ENCODE assay signal across 18 cellular contexts in genomic region chr7:16774294-16774693, GRCh38. TPM values are rescaled to one million over a fixed set of nuclear protein-coding genes. Genes with fewer than 3 reads are reported as not detected.
DNase-seq lines count a peak whose midpoint lies in the region; ATAC-seq and TF ChIP-seq lines count a peak whose summit lies in the region.
"Had no signal": no experiment of that assay in that cellular context is flagged by ENCODE, and none has a peak within 500 bp of the region (broad histone marks: within the 10 kb centered on the region; RNA-seq: fewer than 3 reads in every experiment).

No MANE protein-coding gene starts in this region.

- CTCF ChIA-PET in activated B cell treated with CpG ODN at 0.5 μM for 24 hours (lab: Charles Lee): no interaction called here

- intact Hi-C loops in activated B cell treated with CpG ODN at 0.5 μM for 24 hours (cut with micrococcal nuclease): no loop called here

- TF ChIP-seq CTCF in activated B cell treated with CpG ODN at 0.5 μM for 24 hours (IDR thresholded peaks at IDR 0.05) (no peak), progenitor cell of endocrine pancreas (IDR thresholded peaks at IDR 0.05; ENCODE audit: unreplicated experiment) (no peak)

- peaks cover 3% of the 10 kb centered on the region for H3K27me3 Mint-ChIP-seq in stimulated activated naive CD8-positive, alpha-beta T cell treated with anti-CD3 and anti-CD28 coated beads, Interleukin-15, Interleukin-2, amounts not matched to agents 100 ng/mL and 50 ng/mL, for 24 hours
- H3K27me3 Mint-ChIP-seq in stimulated activated naive CD8-positive, alpha-beta T cell treated with anti-CD3 and anti-CD28 coated beads, Interleukin-15, amount 100 ng/mL, for 72 hours: peaks cover 13% of the 10 kb centered on the region
- H3K27me3 Mint-ChIP-seq in activated B cell treated with CpG ODN at 0.5 μM for 24 hours: no peaks in the 10 kb centered on the region
- no peaks in the 10 kb centered on the region for H3K27me3 Mint-ChIP-seq in progenitor cell of endocrine pancreas
- H3K27me3 Mint-ChIP-seq: IgD-negative memory B cell had no signal

- peak; percentile 23 for TF ChIP-seq POLR2A in erythroblast (IDR thresholded peaks at IDR 0.05; ENCODE audit: low read length)

- no peak for DNase-seq in stimulated activated naive CD8-positive, alpha-beta T cell treated with anti-CD3 and anti-CD28 coated beads, Interleukin-15, amount 100 ng/mL, for 72 hours
- DNase-seq in activated B cell treated with CpG ODN at 0.5 μM for 24 hours (no peak), erythroblast (lab: John Stamatoyannopoulos, UW) (peak; percentile 64 to 80), progenitor cell of endocrine pancreas (ENCODE audit: low spot score, unreplicated experiment) (no peak), HuH-7 (ENCODE audit: low spot score) (no peak)
- no peak for DNase-seq in activated CD8-positive, alpha-beta memory T cell treated with anti-CD3 and anti-CD28 coated beads, Interleukin-2, amount 50 U/mL, for 4 hours
- DNase-seq: AML-193; Calu3; CD8-positive, alpha-beta T cell; DND-41; HCEC 1CT had no signal

- no peaks in the 10 kb centered on the region for H3K36me3 Mint-ChIP-seq in stimulated activated naive CD8-positive, alpha-beta T cell treated with anti-CD3 and anti-CD28 coated beads, Interleukin-15, Interleukin-2, amounts not matched to agents 100 ng/mL and 50 ng/mL, for 24 hours (ENCODE audit: low read depth)
- H3K36me3 Mint-ChIP-seq in activated B cell treated with CpG ODN at 0.5 μM for 24 hours (ENCODE audit: low read depth) (peaks cover 28% of the 10 kb centered on the region), progenitor cell of endocrine pancreas (ENCODE audit: insufficient read depth) (peaks cover 3% of the 10 kb centered on the region)
- H3K36me3 Mint-ChIP-seq: CD8-positive, alpha-beta T cell had no signal

- POLR2A ChIA-PET in activated B cell treated with CpG ODN at 0.5 μM for 24 hours (lab: Charles Lee): no interaction called here

- ATAC-seq in stimulated activated naive CD8-positive, alpha-beta T cell treated with anti-CD3 and anti-CD28 coated beads, Interleukin-15, amount 100 ng/mL, for 72 hours: no peak
- ATAC-seq in activated B cell treated with CpG ODN at 0.5 μM for 24 hours (ENCODE audit: low read depth): no peak
- ATAC-seq in HG02642 (IDR thresholded peaks at IDR 0.05; ENCODE audit: poor library complexity, unreplicated experiment): no peak
- ATAC-seq: A549; CD8-positive, alpha-beta T cell; GM12878; GM23338 had no signal

- H3K4me1 Mint-ChIP-seq in stimulated activated naive CD8-positive, alpha-beta T cell treated with anti-CD3 and anti-CD28 coated beads, Interleukin-15, Interleukin-2, amounts not matched to agents 100 ng/mL and 50 ng/mL, for 24 hours (ENCODE audit: low read depth): no peaks in the 10 kb centered on the region
- H3K4me1 Mint-ChIP-seq in stimulated activated naive CD8-positive, alpha-beta T cell treated with anti-CD3 and anti-CD28 coated beads, Interleukin-15, amount 100 ng/mL, for 72 hours: no peaks in the 10 kb centered on the region
- peaks cover 59% of the 10 kb centered on the region for H3K4me1 Mint-ChIP-seq in activated B cell treated with CpG ODN at 0.5 μM for 24 hours
- H3K4me1 Mint-ChIP-seq in progenitor cell of endocrine pancreas (ENCODE audit: low read depth): peaks cover 15% of the 10 kb centered on the region

- no peaks in the 10 kb centered on the region for H3K9me3 Mint-ChIP-seq in stimulated activated naive CD8-positive, alpha-beta T cell treated with anti-CD3 and anti-CD28 coated beads, Interleukin-15, Interleukin-2, amounts not matched to agents 100 ng/mL and 50 ng/mL, for 24 hours
- H3K9me3 Mint-ChIP-seq in stimulated activated naive CD8-positive, alpha-beta T cell treated with anti-CD3 and anti-CD28 coated beads, Interleukin-15, amount 100 ng/mL, for 72 hours: no peaks in the 10 kb centered on the region
- H3K9me3 Mint-ChIP-seq in activated B cell treated with CpG ODN at 0.5 μM for 24 hours: no peaks in the 10 kb centered on the region
- no peaks in the 10 kb centered on the region for H3K9me3 Mint-ChIP-seq in progenitor cell of endocrine pancreas (ENCODE audit: low read depth)
- H3K9me3 Mint-ChIP-seq: CD8-positive, alpha-beta T cell; GM23338; IgD-negative memory B cell had no signal

- no peak overlapping the region for H3K4me3 Mint-ChIP-seq in stimulated activated naive CD8-positive, alpha-beta T cell treated with anti-CD3 and anti-CD28 coated beads, Interleukin-15, Interleukin-2, amounts not matched to agents 100 ng/mL and 50 ng/mL, for 24 hours
- H3K4me3 Mint-ChIP-seq in stimulated activated naive CD8-positive, alpha-beta T cell treated with anti-CD3 and anti-CD28 coated beads, Interleukin-15, amount 100 ng/mL, for 72 hours: no peak overlapping the region
- H3K4me3 Mint-ChIP-seq in activated B cell treated with CpG ODN at 0.5 μM for 24 hours (no peak overlapping the region), progenitor cell of endocrine pancreas (ENCODE audit: low read depth) (no peak overlapping the region)
- H3K4me3 Mint-ChIP-seq: CD8-positive, alpha-beta T cell; GM23338; IgD-negative memory B cell had no signal

- peak overlapping the region; percentile 11 for H3K27ac Mint-ChIP-seq in stimulated activated naive CD8-positive, alpha-beta T cell treated with anti-CD3 and anti-CD28 coated beads, Interleukin-15, Interleukin-2, amounts not matched to agents 100 ng/mL and 50 ng/mL, for 24 hours
- no peak overlapping the region for H3K27ac Mint-ChIP-seq in stimulated activated naive CD8-positive, alpha-beta T cell treated with anti-CD3 and anti-CD28 coated beads, Interleukin-15, amount 100 ng/mL, for 72 hours
- peak overlapping the region; percentile 46 for H3K27ac Mint-ChIP-seq in activated B cell treated with CpG ODN at 0.5 μM for 24 hours
- H3K27ac Mint-ChIP-seq in progenitor cell of endocrine pancreas: peak overlapping the region; percentile 57
- H3K27ac Mint-ChIP-seq: CD8-positive, alpha-beta T cell; GM23338 had no signal

RNA-seq across cellular contexts. Expression of gene TSPAN13, which starts 20.7 kb away (rescaled TPM):
- total RNA-seq in activated B cell treated with CpG ODN at 0.5 μM for 24 hours (15.1 and 17.8 TPM in 2 replicates), progenitor cell of endocrine pancreas (112 and 116 TPM in 2 replicates)
- total RNA-seq: G401 had no signal

RNA-seq across cellular contexts. Expression of gene AGR2, which starts 30.5 kb away (rescaled TPM):
- total RNA-seq in activated B cell treated with CpG ODN at 0.5 μM for 24 hours (not detected in 2 replicates), progenitor cell of endocrine pancreas (25.8 and 56.3 TPM in 2 replicates)
- total RNA-seq: CD8-positive, alpha-beta T cell; G401; GM23338 had no signal

Comparison
In these comparisons a context has a peak if more than half of its experiments do, and no peak if none do; other contexts are left out.
1. H3K27ac Mint-ChIP-seq: peak in stimulated activated naive CD8-positive, alpha-beta T cell treated with anti-CD3 and anti-CD28 coated beads, Interleukin-15, Interleukin-2, amounts not matched to agents 100 ng/mL and 50 ng/mL, for 24 hours (single experiment), activated B cell treated with CpG ODN at 0.5 μM for 24 hours (single experiment) and progenitor cell of endocrine pancreas (single experiment); none in stimulated activated naive CD8-positive, alpha-beta T cell treated with anti-CD3 and anti-CD28 coated beads, Interleukin-15, amount 100 ng/mL, for 72 hours (0 of 2).
2. DNase-seq: peak in erythroblast (2 of 2); none in stimulated activated naive CD8-positive, alpha-beta T cell treated with anti-CD3 and anti-CD28 coated beads, Interleukin-15, amount 100 ng/mL, for 72 hours (0 of 2), activated B cell treated with CpG ODN at 0.5 μM for 24 hours (single experiment), progenitor cell of endocrine pancreas (single experiment), HuH-7 (single experiment) and activated CD8-positive, alpha-beta memory T cell treated with anti-CD3 and anti-CD28 coated beads, Interleukin-2, amount 50 U/mL, for 4 hours (single experiment).
3. RNA of gene AGR2, which starts 30.5 kb away (total RNA-seq): 25.8 to 56.3 TPM in progenitor cell of endocrine pancreas; not detected in activated B cell treated with CpG ODN at 0.5 μM for 24 hours; every median in the first group is over 10 times any median in the second.